Comparison of ENCODE assay signal across 8 cellular contexts in genomic region chr1:45569962-45570581, GRCh38. TPM values are rescaled to one million over a fixed set of nuclear protein-coding genes. Genes with fewer than 3 reads are reported as not detected.
DNase-seq lines count a peak whose midpoint lies in the region; ATAC-seq and TF ChIP-seq lines count a peak whose summit lies in the region.

No MANE protein-coding gene starts in this region.

- H3K27ac Mint-ChIP-seq in activated T-helper 17 cell treated with anti-CD3 and anti-CD28 coated beads, Interleukin-2, amount 50 U/mL, for 72 hours = no peak overlapping the region

- H3K9ac ChIP-seq in Karpas-422 (ENCODE audit: low read length) = no peak overlapping the region

- DNase-seq in A172 (ENCODE audit: low spot score) = peak; percentile 69
- DNase-seq in GM13977 (ENCODE audit: low spot score) = peak; percentile 70
- DNase-seq in Karpas-422 = peak; percentile 88
- peak; percentile 76 for DNase-seq in RPMI8226
- DNase-seq in foreskin keratinocyte = peak in 1 of 2 donors; percentile 64
- peak; percentile 78 for DNase-seq in osteoblast (ENCODE audit: insufficient read length, low spot score, missing footprints)
- DNase-seq in thoracic aorta (ENCODE audit: low spot score) = peak; percentile 15

- H3K9me3 Mint-ChIP-seq in activated T-helper 17 cell treated with anti-CD3 and anti-CD28 coated beads, Interleukin-2, amount 50 U/mL, for 72 hours = no peaks in the 10 kb centered on the region

- H3K27me3 ChIP-seq in Karpas-422 (ENCODE audit: low read length) (no peaks in the 10 kb centered on the region), foreskin keratinocyte (no peaks in the 10 kb centered on the region), osteoblast (ENCODE audit: insufficient read depth, low read length) (no peaks in the 10 kb centered on the region), thoracic aorta (replicated peaks; ENCODE audit: insufficient read depth) (no peaks in the 10 kb centered on the region)

- H3K36me3 Mint-ChIP-seq in activated T-helper 17 cell treated with anti-CD3 and anti-CD28 coated beads, Interleukin-2, amount 50 U/mL, for 72 hours (ENCODE audit: low read depth) = peaks cover 67% of the 10 kb centered on the region

- no peaks in the 10 kb centered on the region for H3K9me2 ChIP-seq in Karpas-422 (replicated peaks; ENCODE audit: insufficient read depth, low read length)

- H3K4me1 ChIP-seq in Karpas-422 (ENCODE audit: low read length) (no peaks in the 10 kb centered on the region), foreskin keratinocyte (no peaks in the 10 kb centered on the region), osteoblast (ENCODE audit: insufficient read depth, low read length) (no peaks in the 10 kb centered on the region), thoracic aorta (ENCODE audit: control insufficient read depth in 1 of 2, low read depth in 2 of 2) (no peaks in the 10 kb centered on the region)

- in situ Hi-C loops in GM13977 (cut with MboI; ENCODE audit: low pct_unique_long_range_greater_than_20kb, low sequenced_read_pairs, unreplicated experiment) = loop anchor here (5.0 to 10.0 kb wide), 2 partner anchors 63 to 205 kb away; no protein-coding TSS in a partner anchor

- H4K20me1 ChIP-seq in Karpas-422 (ENCODE audit: insufficient read depth, low read depth, low read length) = no peaks in the 10 kb centered on the region
- H4K20me1 ChIP-seq in osteoblast (ENCODE audit: insufficient read depth, low read length) = no peaks in the 10 kb centered on the region

- H3K4me3 ChIP-seq in Karpas-422 (ENCODE audit: low read length) (no peak overlapping the region), osteoblast (ENCODE audit: insufficient read depth, low read length) (no peak overlapping the region), thoracic aorta (no peak overlapping the region)

- H2AFZ ChIP-seq in Karpas-422 (ENCODE audit: low read length) = no peak overlapping the region
- no peak overlapping the region for H2AFZ ChIP-seq in osteoblast (ENCODE audit: low read length)

- no peaks in the 10 kb centered on the region for H3K79me2 ChIP-seq in Karpas-422 (ENCODE audit: low read length)
- H3K79me2 ChIP-seq in osteoblast (ENCODE audit: insufficient read depth, low read length) = no peaks in the 10 kb centered on the region

- H3K9me3 ChIP-seq in Karpas-422 (ENCODE audit: low read length) (no peaks in the 10 kb centered on the region), osteoblast (ENCODE audit: low read depth, low read length) (no peaks in the 10 kb centered on the region), thoracic aorta (no peaks in the 10 kb centered on the region)

- H3K4me3 Mint-ChIP-seq in activated T-helper 17 cell treated with anti-CD3 and anti-CD28 coated beads, Interleukin-2, amount 50 U/mL, for 72 hours = no peak overlapping the region

- peaks cover 3% of the 10 kb centered on the region for H3K4me1 Mint-ChIP-seq in activated T-helper 17 cell treated with anti-CD3 and anti-CD28 coated beads, Interleukin-2, amount 50 U/mL, for 72 hours

- H3K27me3 Mint-ChIP-seq in activated T-helper 17 cell treated with anti-CD3 and anti-CD28 coated beads, Interleukin-2, amount 50 U/mL, for 72 hours = no peaks in the 10 kb centered on the region

- TF ChIP-seq CTCF in GM13977 (IDR thresholded peaks at IDR 0.05; ENCODE audit: extremely low read depth, insufficient read depth, missing control alignments) (peak; percentile 98), foreskin keratinocyte (conservative IDR thresholded peaks at IDR 0.05) (peak; percentile 98), osteoblast (IDR thresholded peaks at IDR 0.05; ENCODE audit: extremely low read depth, low read depth, low read length) (peak; percentile 99), thoracic aorta (IDR thresholded peaks at IDR 0.05) (peak; percentile 97)

- H3K4me2 ChIP-seq in Karpas-422 (ENCODE audit: low read depth, low read length, poor library complexity, severe bottlenecking) (no peak overlapping the region), osteoblast (ENCODE audit: insufficient read depth, low read length) (no peak overlapping the region)

- ATAC-seq in activated T-helper 17 cell treated with anti-CD3 and anti-CD28 coated beads, Interleukin-2, amount 50 U/mL, for 72 hours (replicated peaks) = peak; percentile 85
- ATAC-seq in foreskin keratinocyte (peak; percentile 82), thoracic aorta (ENCODE audit: insufficient number of reproducible peaks, low FRiP score, low read depth) (peak; percentile 97)

- H3K36me3 ChIP-seq in Karpas-422 (ENCODE audit: insufficient read depth, low read length) = peaks cover 22% of the 10 kb centered on the region
- H3K36me3 ChIP-seq in osteoblast (ENCODE audit: insufficient read depth, low read length) = peaks cover 39% of the 10 kb centered on the region
- H3K36me3 ChIP-seq in thoracic aorta = peaks cover 28% of the 10 kb centered on the region

- no peak overlapping the region for H3K27ac ChIP-seq in Karpas-422 (ENCODE audit: low read length)
- H3K27ac ChIP-seq in foreskin keratinocyte = no peak overlapping the region
- H3K27ac ChIP-seq in osteoblast (ENCODE audit: low read depth, low read length) = no peak overlapping the region
- H3K27ac ChIP-seq in thoracic aorta = peak overlapping the region in 1 of 2 donors; percentile 8

RNA-seq across cellular contexts. Expression of gene NASP, which starts 13.8 kb away (rescaled TPM):
- total RNA-seq in A172 (2014; rRNA removed; shearing (Covaris generic)) = 135 and 136 TPM in 2 replicates
- total RNA-seq in Karpas-422 (2014; rRNA removed; shearing (Covaris generic); ENCODE audit: low replicate concordance) = 61.8 and 88.1 TPM in 2 replicates
- 100 to 1,000 TPM; 113 to 224 TPM for total RNA-seq in activated T-helper 17 cell treated with anti-CD3 and anti-CD28 coated beads, Interleukin-2, amount 50 U/mL, for 72 hours
- total RNA-seq in foreskin keratinocyte (107 and 146 TPM in 2 replicates), osteoblast (25.9 and 27.5 TPM in 2 replicates), thoracic aorta (10 to 100 TPM; 34.7 to 91.4 TPM)
- 112 and 150 TPM in 2 replicates for polyA plus RNA-seq in foreskin keratinocyte

RNA-seq across cellular contexts. Expression of gene AKR1A1, which starts 19.4 kb away (rescaled TPM):
- 86.0 and 99.4 TPM in 2 replicates for total RNA-seq in A172 (2014; rRNA removed; shearing (Covaris generic))
- total RNA-seq in Karpas-422 (2014; rRNA removed; shearing (Covaris generic); ENCODE audit: low replicate concordance) = 79.0 and 120 TPM in 2 replicates
- total RNA-seq in activated T-helper 17 cell treated with anti-CD3 and anti-CD28 coated beads, Interleukin-2, amount 50 U/mL, for 72 hours = 100 to 1,000 TPM; 121 to 151 TPM
- 144 and 153 TPM in 2 replicates for total RNA-seq in foreskin keratinocyte
- 142 and 150 TPM in 2 replicates for polyA plus RNA-seq in foreskin keratinocyte
- total RNA-seq in osteoblast = 129 and 136 TPM in 2 replicates
- 100 to 1,000 TPM in 1 of 2 donors, 10 to 100 TPM in 1; 35.3 to 130 TPM for total RNA-seq in thoracic aorta

RNA-seq across cellular contexts. Expression of gene PRDX1, which starts 48.4 kb away (rescaled TPM):
- 1,113 and 1,123 TPM in 2 replicates for total RNA-seq in A172 (2014; rRNA removed; shearing (Covaris generic))
- total RNA-seq in Karpas-422 (2014; rRNA removed; shearing (Covaris generic); ENCODE audit: low replicate concordance) = 289 and 397 TPM in 2 replicates
- total RNA-seq in activated T-helper 17 cell treated with anti-CD3 and anti-CD28 coated beads, Interleukin-2, amount 50 U/mL, for 72 hours = 100 to 1,000 TPM; 344 to 571 TPM
- total RNA-seq in foreskin keratinocyte = 680 and 737 TPM in 2 replicates
- 906 and 916 TPM in 2 replicates for polyA plus RNA-seq in foreskin keratinocyte
- 249 and 260 TPM in 2 replicates for total RNA-seq in osteoblast
- total RNA-seq in thoracic aorta = 100 to 1,000 TPM; 196 to 246 TPM

RNA-seq across cellular contexts. Expression of gene CCDC17, which starts 53.8 kb away (rescaled TPM):
- 0.26 and 0.38 TPM in 2 replicates for total RNA-seq in A172 (2014; rRNA removed; shearing (Covaris generic))
- total RNA-seq in Karpas-422 (2014; rRNA removed; shearing (Covaris generic); ENCODE audit: low replicate concordance) = 1.6 and 4.1 TPM in 2 replicates
- total RNA-seq in activated T-helper 17 cell treated with anti-CD3 and anti-CD28 coated beads, Interleukin-2, amount 50 U/mL, for 72 hours = 1 to 10 TPM; 4.4 to 4.7 TPM
- 0.46 and 0.48 TPM in 2 replicates for total RNA-seq in foreskin keratinocyte
- 0.19 and 0.20 TPM in 2 replicates for polyA plus RNA-seq in foreskin keratinocyte
- total RNA-seq in osteoblast = 0.72 and 1.5 TPM in 2 replicates
- 1 to 10 TPM; 2.2 to 4.0 TPM for total RNA-seq in thoracic aorta
